Comparison of ENCODE assay signal across 8 cellular contexts in the genomic region with DNA sequence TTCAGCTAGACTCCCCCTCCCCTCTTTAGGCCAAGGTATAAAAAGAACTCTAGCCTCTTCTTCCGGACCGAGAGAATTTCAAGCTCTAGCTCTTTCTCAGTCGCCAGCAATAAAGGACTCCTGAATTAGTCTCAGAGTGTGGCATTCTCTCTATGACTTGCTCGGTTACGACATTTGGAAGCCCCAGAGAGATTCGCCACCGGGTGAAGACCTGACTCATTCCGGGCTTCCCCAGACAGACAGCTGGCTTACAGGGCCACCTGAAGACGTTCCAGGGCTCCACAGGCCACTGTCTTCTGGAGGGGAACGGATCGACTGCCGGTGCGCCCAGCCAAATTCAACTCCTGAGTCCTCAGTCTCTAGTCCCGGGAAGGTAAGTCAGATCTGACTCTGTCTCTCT. TPM values are rescaled to one million over a fixed set of nuclear protein-coding genes. Genes with fewer than 3 reads are reported as not detected.
DNase-seq lines count a peak whose midpoint lies in the region; ATAC-seq and TF ChIP-seq lines count a peak whose summit lies in the region.

A gene (plus strand): TSS at position 234 of the 400 bp plus-strand sequence. CDS start 15,510 bp downstream, outside the sequence.

- no peaks in the 10 kb centered on the region for H3K9me3 Mint-ChIP-seq in chondrocyte (ENCODE audit: low read depth)

- H3K27me3 ChIP-seq in suprapubic skin: no peaks in the 10 kb centered on the region

- TF ChIP-seq EP300 in suprapubic skin (IDR thresholded peaks at IDR 0.05): no peak

- WGBS in suprapubic skin: 56% methylated on average over 14 of the region's 14 CpGs

- H3K36me3 Mint-ChIP-seq in chondrocyte (ENCODE audit: low read depth): no peaks in the 10 kb centered on the region

- H3K4me3 ChIP-seq in suprapubic skin: peak within 1 kb of the TSS; percentile 40

- no peak for TF ChIP-seq CTCF in chondrocyte (IDR thresholded peaks at IDR 0.05)
- no peak for TF ChIP-seq CTCF in suprapubic skin (IDR thresholded peaks at IDR 0.05)

- peaks cover 24% of the 10 kb centered on the region for H3K4me1 Mint-ChIP-seq in chondrocyte (ENCODE audit: low read depth)

- ATAC-seq in GM19372 (IDR thresholded peaks at IDR 0.05; ENCODE audit: low read depth, unreplicated experiment) (peak; percentile 69), HG03196 (IDR thresholded peaks at IDR 0.05; ENCODE audit: unreplicated experiment) (peak; percentile 93)

- H3K27ac Mint-ChIP-seq in chondrocyte (ENCODE audit: unreplicated experiment): no peak within 1 kb of the TSS

- H3K9me3 ChIP-seq in ES-I3 (ENCODE audit: control insufficient read depth, insufficient read depth, low read length) (no peaks in the 10 kb centered on the region), suprapubic skin (no peaks in the 10 kb centered on the region)

- H3K9ac ChIP-seq in ES-I3 (ENCODE audit: low read depth, low read length): peak within 1 kb of the TSS; percentile 71

- H3K4me1 ChIP-seq in ES-I3 (ENCODE audit: insufficient read depth, low read length) (peaks cover 12% of the 10 kb centered on the region), suprapubic skin (peaks cover 24% of the 10 kb centered on the region)

- peak within 1 kb of the TSS; percentile 76 for H3K4me3 Mint-ChIP-seq in chondrocyte (ENCODE audit: unreplicated experiment)

- DNase-seq in chondrocyte (ENCODE audit: low spot score) (no peak), suprapubic skin (ENCODE audit: low spot score in 2 of 2) (peak in 1 of 2 donors; percentile 69), dedifferentiated amniotic fluid mesenchymal stem cell (ENCODE audit: extremely low spot score) (no peak), NCI-H2081 treated with DMSO at 0.1 percent for 48 hours (lab: John Stamatoyannopoulos, UW) (no peak), NCI-H2029 (lab: John Stamatoyannopoulos, UW) (no peak)

- H3K36me3 ChIP-seq in ES-I3 (ENCODE audit: insufficient read depth, low read length) (no peaks in the 10 kb centered on the region), suprapubic skin (no peaks in the 10 kb centered on the region)

- peaks cover 24% of the 10 kb centered on the region for H3K27me3 Mint-ChIP-seq in chondrocyte (ENCODE audit: low read depth)

- no peak within 1 kb of the TSS for H3K27ac ChIP-seq in suprapubic skin

- no peak for TF ChIP-seq POLR2A in suprapubic skin (IDR thresholded peaks at IDR 0.05)

RNA-seq across cellular contexts. Expression of the gene that starts here (rescaled TPM):
- total RNA-seq in chondrocyte: not detected in 3 replicates
- total RNA-seq in suprapubic skin: 1 to 10 TPM in 1 of 4 donors, not detected in 3; 1.1 TPM
